Comparison of ENCODE assay signal across 8 cellular contexts in the genomic region with DNA sequence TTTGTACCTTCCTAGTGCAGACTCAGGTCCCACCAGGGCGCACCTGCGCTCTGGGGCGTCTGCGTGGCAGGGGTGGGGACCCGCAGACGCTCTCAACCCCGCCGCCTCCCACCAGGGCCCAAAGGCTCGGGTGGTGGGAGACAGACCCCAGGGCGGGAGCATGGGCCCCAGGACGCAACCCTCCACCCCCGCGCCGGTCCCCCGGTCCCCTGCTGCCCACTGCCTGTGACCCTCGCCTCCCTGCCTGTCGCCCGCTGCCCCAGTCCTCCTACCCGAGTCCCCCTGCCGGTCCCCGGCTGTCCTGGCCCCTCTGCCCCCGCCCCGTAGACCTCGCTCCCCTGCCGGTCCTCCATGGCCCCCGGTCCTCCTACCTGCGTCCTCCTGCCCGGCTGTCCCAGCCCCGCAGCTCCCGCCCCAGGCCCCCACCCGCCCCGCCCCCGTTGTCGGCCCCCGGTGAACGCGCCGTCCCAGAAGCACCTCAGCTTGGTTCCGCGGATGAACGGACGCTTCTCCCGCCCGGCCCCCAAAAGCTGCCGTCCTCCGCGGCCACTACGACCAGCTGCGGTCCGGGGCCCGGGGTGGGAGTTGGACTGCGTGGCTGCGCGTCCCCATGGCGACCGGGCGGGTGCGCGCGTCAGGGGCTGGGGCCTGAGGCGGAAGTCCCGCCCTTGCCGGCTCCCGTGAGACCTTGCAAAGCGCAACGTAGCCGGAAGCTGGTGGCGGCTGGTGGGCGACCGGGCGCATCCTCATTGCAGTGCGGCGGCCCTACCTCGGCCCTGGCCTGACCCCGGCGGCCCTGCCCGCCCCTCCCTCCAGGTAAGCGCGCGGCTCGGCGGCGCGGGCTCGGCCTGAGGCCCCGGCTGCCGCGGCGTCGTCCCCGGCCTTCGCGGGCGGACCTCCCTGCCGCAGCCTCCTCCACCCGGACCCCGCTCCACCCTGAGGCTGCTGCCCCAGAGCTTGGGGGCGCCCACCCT. TPM values are rescaled to one million over a fixed set of nuclear protein-coding genes. Genes with fewer than 3 reads are reported as not detected.
DNase-seq lines count a peak whose midpoint lies in the region; ATAC-seq and TF ChIP-seq lines count a peak whose summit lies in the region.

A gene (plus strand): TSS at position 709 of the 974 bp plus-strand sequence. CDS start 2,768 bp downstream, outside the sequence.

- peak; percentile 98 for DNase-seq in AG08396 (ENCODE audit: low spot score)
- peak; percentile 61 for DNase-seq in NCI-H446 treated with DMSO at 0.1 percent for 48 hours (lab: John Stamatoyannopoulos, UW)
- DNase-seq in activated CD4-positive, alpha-beta T cell treated with anti-CD3 and anti-CD28 coated beads for 24 hours (ENCODE audit: low read depth in 2 of 2) = peak; percentile 80 to 88
- no peak for DNase-seq in chondrocyte (ENCODE audit: low spot score)
- DNase-seq in kidney tubule cell (ENCODE audit: low spot score) = peak; percentile 89
- DNase-seq in stimulated activated CD4-positive, alpha-beta T cell treated with anti-CD3 and anti-CD28 coated beads, Interleukin-1b, Interleukin-23, amount 100 ng/mL, for 1 hour (ENCODE audit: low read depth in 2 of 2) = peak; percentile 71 to 73

- H3K27ac Mint-ChIP-seq in chondrocyte (ENCODE audit: unreplicated experiment) = peak within 1 kb of the TSS; percentile 89

- ATAC-seq in GM19025 (IDR thresholded peaks at IDR 0.05; ENCODE audit: low read depth, unreplicated experiment) (peak; percentile 84), HG03354 (IDR thresholded peaks at IDR 0.05; ENCODE audit: poor library complexity, severe bottlenecking, unreplicated experiment) (peak; percentile 90)

- no peaks in the 10 kb centered on the region for H3K27me3 Mint-ChIP-seq in chondrocyte (ENCODE audit: low read depth)

- TF ChIP-seq CTCF in chondrocyte (IDR thresholded peaks at IDR 0.05) = peak; percentile 33

- H3K9me3 Mint-ChIP-seq in chondrocyte (ENCODE audit: low read depth) = no peaks in the 10 kb centered on the region

- peaks cover 2% of the 10 kb centered on the region for H3K36me3 Mint-ChIP-seq in chondrocyte (ENCODE audit: low read depth)

- H3K4me1 Mint-ChIP-seq in chondrocyte (ENCODE audit: low read depth) = peaks cover 32% of the 10 kb centered on the region

- peak within 1 kb of the TSS; percentile 92 for H3K4me3 Mint-ChIP-seq in chondrocyte (ENCODE audit: unreplicated experiment)

RNA-seq across cellular contexts. Expression of the gene that starts here (rescaled TPM):
- 117 to 186 TPM (median 124 TPM) in 3 replicates for total RNA-seq in chondrocyte
